Comparison of ENCODE assay signal across 8 cellular contexts in genomic region chr1:200669314-200670214, GRCh38. TPM values are rescaled to one million over a fixed set of nuclear protein-coding genes. Genes with fewer than 3 reads are reported as not detected.
A peak's percentile ranks its signal among the peaks of the same experiment; 100 is the strongest.
DNase-seq lines count a peak whose midpoint lies in the region; ATAC-seq and TF ChIP-seq lines count a peak whose summit lies in the region.

TSS of gene DDX59 (minus strand) at chr1:200669907. CDS start at chr1:200666740, 3,167 bp downstream.

- ATAC-seq in HG02588 (IDR thresholded peaks at IDR 0.05; ENCODE audit: unreplicated experiment) (peak; percentile 85), SK-N-SH treated with all-trans-retinoic acid at 6 μM for 48 hours (peak; percentile 88), omental fat pad (ENCODE audit: low FRiP score) (peak; percentile 97)

- H3K9me3 ChIP-seq in testis: no peaks in the 10 kb centered on the region

- H3K4me1 ChIP-seq in testis: peaks cover 13% of the 10 kb centered on the region

- peaks cover 44% of the 10 kb centered on the region for H3K4me1 Mint-ChIP-seq in activated naive CD4-positive, alpha-beta T cell treated with anti-CD3 and anti-CD28 coated beads, Interleukin-2, amount 50 U/mL, for 24 hours

- H3K27ac Mint-ChIP-seq in activated naive CD4-positive, alpha-beta T cell treated with anti-CD3 and anti-CD28 coated beads, Interleukin-2, amount 50 U/mL, for 24 hours: peak within 1 kb of the TSS; percentile 96

- no peak for TF ChIP-seq POLR2A in testis (IDR thresholded peaks at IDR 0.05)

- TF ChIP-seq CTCF in GM06990 (IDR thresholded peaks at IDR 0.05; ENCODE audit: insufficient read depth, low read length, poor library complexity, severe bottlenecking) (no peak), omental fat pad (IDR thresholded peaks at IDR 0.05) (no peak), testis (IDR thresholded peaks at IDR 0.05) (no peak)

- H3K27ac ChIP-seq in testis: peak within 1 kb of the TSS; percentile 98 to 100

- H3K36me3 Mint-ChIP-seq in activated naive CD4-positive, alpha-beta T cell treated with anti-CD3 and anti-CD28 coated beads, Interleukin-2, amount 50 U/mL, for 24 hours: peaks cover 8% of the 10 kb centered on the region

- WGBS in testis, 2 donors: 1% methylated on average over 21 to 46 of the region's 89 CpGs

- peak within 1 kb of the TSS; percentile 98 for H3K4me3 Mint-ChIP-seq in activated naive CD4-positive, alpha-beta T cell treated with anti-CD3 and anti-CD28 coated beads, Interleukin-2, amount 50 U/mL, for 24 hours

- no peaks in the 10 kb centered on the region for H3K27me3 ChIP-seq in GM06990 (replicated peaks; ENCODE audit: control insufficient read depth, insufficient read depth, low read length)
- H3K27me3 ChIP-seq in testis: no peaks in the 10 kb centered on the region

- H3K4me3 ChIP-seq in GM06990 (replicated peaks; ENCODE audit: low read depth, low read length) (peak within 1 kb of the TSS; percentile 84), testis (peak within 1 kb of the TSS; percentile 88 to 89)

- no peaks in the 10 kb centered on the region for H3K9me3 Mint-ChIP-seq in activated naive CD4-positive, alpha-beta T cell treated with anti-CD3 and anti-CD28 coated beads, Interleukin-2, amount 50 U/mL, for 24 hours

- no peaks in the 10 kb centered on the region for H3K27me3 Mint-ChIP-seq in activated naive CD4-positive, alpha-beta T cell treated with anti-CD3 and anti-CD28 coated beads, Interleukin-2, amount 50 U/mL, for 24 hours

- H3K36me3 ChIP-seq in GM06990 (ENCODE audit: control insufficient read depth, insufficient read depth, low read length) (peaks cover 1% of the 10 kb centered on the region; the same call in 1 of the 2 replicates), testis (ENCODE audit: low read depth, missing control alignments) (no peaks in the 10 kb centered on the region)

- DNase-seq in GM06990 (ENCODE audit: extremely low read depth, insufficient read length) (peak; percentile 98), NCI-H1092 (lab: John Stamatoyannopoulos, UW) (peak; percentile 96), glomerular endothelial cell (ENCODE audit: extremely low read depth, low read depth, low spot score) (peak; percentile 87), omental fat pad (ENCODE audit: low spot score) (peak; percentile 91), testis (peak; percentile 95)

- intact Hi-C loops in testis (cut with DNase I; ENCODE audit: low total_unique reads): loop anchor here (2.0 to 5.0 kb wide), 2 partner anchors 47 to 69 kb away; partner anchors contain the start of genes CAMSAP2 and KIF14

TF ChIP-seq in SK-N-SH treated with all-trans-retinoic acid at 6 μM for 48 hours, 23 proteins besides CTCF, POLR2A, EP300 and RAD21 (continues in another document):
- TF ChIP-seq CSDC2 (CRISPR knock-in tag; IDR thresholded peaks at IDR 0.05) (no peak), SNAI2 (CRISPR knock-in tag; IDR thresholded peaks at IDR 0.05) (no peak), ZNF70 (CRISPR knock-in tag; IDR thresholded peaks at IDR 0.05) (no peak), RARB (CRISPR knock-in tag; IDR thresholded peaks at IDR 0.05) (peak; percentile 87), ZNF8 (CRISPR knock-in tag; IDR thresholded peaks at IDR 0.05) (no peak), CREB5 (CRISPR knock-in tag; IDR thresholded peaks at IDR 0.05; ENCODE audit: low read depth) (no peak), POU6F1 (CRISPR knock-in tag; IDR thresholded peaks at IDR 0.05; ENCODE audit: borderline replicate concordance, low read depth) (no peak), BACH2 (CRISPR knock-in tag; IDR thresholded peaks at IDR 0.05; ENCODE audit: borderline replicate concordance) (no peak), OSR1 (CRISPR knock-in tag; IDR thresholded peaks at IDR 0.05) (no peak), CSRNP3 (CRISPR knock-in tag; IDR thresholded peaks at IDR 0.05) (no peak), TCF4 (CRISPR knock-in tag; IDR thresholded peaks at IDR 0.05; ENCODE audit: borderline replicate concordance) (no peak), ISL1 (CRISPR knock-in tag; IDR thresholded peaks at IDR 0.05) (no peak), GLIS3 (CRISPR knock-in tag; IDR thresholded peaks at IDR 0.05) (no peak), ZFP30 (CRISPR knock-in tag; IDR thresholded peaks at IDR 0.05) (no peak), TOX (CRISPR knock-in tag; IDR thresholded peaks at IDR 0.05; ENCODE audit: borderline replicate concordance) (peak; percentile 52; the same call in 1 of the 2 replicates), ZNF565 (CRISPR knock-in tag; conservative IDR thresholded peaks at IDR 0.05; ENCODE audit: low read depth) (no peak), ESRRG (CRISPR knock-in tag; IDR thresholded peaks at IDR 0.05) (no peak), TSHZ2 (CRISPR knock-in tag; IDR thresholded peaks at IDR 0.05) (0 out of 2 replicates have a peak, but pooled peaks have one; percentile 30), ZFP3 (CRISPR knock-in tag; IDR thresholded peaks at IDR 0.05) (no peak), PPARA (CRISPR knock-in tag; IDR thresholded peaks at IDR 0.05; ENCODE audit: borderline replicate concordance) (no peak)

RNA-seq across cellular contexts. Expression of gene DDX59, which starts in this region (rescaled TPM):
- total RNA-seq in glomerular endothelial cell (8.9 and 17.9 TPM in 2 replicates), omental fat pad (10 to 100 TPM; 15.1 to 30.4 (median 18.5) TPM), testis (10 to 100 TPM; 24.1 to 30.2 TPM)
- 17.7 TPM for polyA plus RNA-seq in testis (ENCODE audit: insufficient read depth, low read depth, low replicate concordance)

Comparison
In these comparisons a context has a peak if more than half of its experiments do, and no peak if none do; other contexts are left out.
1. Peak in every context shown above with its lines: DNase-seq, ATAC-seq, H3K4me3 ChIP-seq and H3K27ac ChIP-seq.